Comparison of ENCODE assay signal across 2 cellular contexts in the genomic region with DNA sequence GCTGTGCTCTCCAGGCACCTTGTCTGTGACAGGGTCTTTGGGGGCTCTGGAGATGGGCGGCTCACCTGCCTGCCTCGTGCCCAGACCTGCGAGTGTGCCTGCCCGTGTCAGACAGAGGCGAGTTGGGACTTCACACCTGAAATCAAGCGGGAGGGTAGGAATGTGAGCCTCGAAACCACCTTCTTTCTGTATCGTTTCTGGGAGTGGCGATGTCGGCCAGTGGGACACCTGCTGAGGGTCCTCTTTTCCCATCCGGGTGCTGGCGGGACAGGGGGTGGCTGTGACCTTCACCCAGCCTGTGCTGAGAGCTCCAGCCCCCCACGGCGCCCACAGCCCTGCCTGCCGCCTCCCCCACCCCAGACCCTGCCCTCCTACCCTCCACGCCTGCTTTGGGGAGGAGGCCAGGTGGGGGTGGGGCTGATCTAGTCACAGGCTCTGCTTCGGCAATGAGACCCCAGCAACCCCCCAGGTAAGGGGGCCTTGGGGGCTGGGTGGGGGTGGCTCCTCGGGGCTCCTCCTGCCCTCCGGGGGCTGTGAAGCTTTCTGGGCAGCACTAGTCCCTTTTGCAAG.
A peak's percentile ranks its signal among the peaks of the same experiment; 100 is the strongest.
TF ChIP-seq lines count a peak whose summit lies in the region.

No MANE protein-coding gene starts in this region.

TF ChIP-seq in HEK293, 187 proteins besides CTCF, POLR2A, EP300 and RAD21:
- peak; percentile 81 for TF ChIP-seq PRDM4 (tag by site-specific recombination; IDR thresholded peaks at IDR 0.05)
- no peak for TF ChIP-seq ZNF558 (tag by site-specific recombination; IDR thresholded peaks at IDR 0.05)
- TF ChIP-seq ZIC2 (tag by site-specific recombination; IDR thresholded peaks at IDR 0.05) = 0 out of 2 replicates have a peak, but pooled peaks have one; percentile 3
TF ChIP-seq in HEK293: peak in this region for 2.

TF ChIP-seq in H1, 55 proteins besides CTCF, POLR2A, EP300 and RAD21:
- TF ChIP-seq, protein P1, sequence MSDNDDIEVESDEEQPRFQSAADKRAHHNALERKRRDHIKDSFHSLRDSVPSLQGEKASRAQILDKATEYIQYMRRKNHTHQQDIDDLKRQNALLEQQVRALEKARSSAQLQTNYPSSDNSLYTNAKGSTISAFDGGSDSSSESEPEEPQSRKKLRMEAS (IDR thresholded peaks at IDR 0.05) = peak; percentile 77
- TF ChIP-seq E2F6 (IDR thresholded peaks at IDR 0.05) (peak; percentile 86), TAF7 (optimal IDR thresholded peaks at IDR 0.05; ENCODE audit: borderline replicate concordance, low read depth, low read length) (no peak), GABPA (IDR thresholded peaks at IDR 0.05; ENCODE audit: borderline replicate concordance, insufficient read depth, low read length) (no peak)
TF ChIP-seq in H1: peak in this region for 2.
